Comparison of ENCODE assay signal across 22 cellular contexts in genomic region chr2:105751272-105751671, GRCh38. TPM values are rescaled to one million over a fixed set of nuclear protein-coding genes. Genes with fewer than 3 reads are reported as not detected.
DNase-seq lines count a peak whose midpoint lies in the region; ATAC-seq lines count a peak whose summit lies in the region.
"Had no signal": no experiment of that assay in that cellular context is flagged by ENCODE, and none has a peak within 500 bp of the region (broad histone marks: within the 10 kb centered on the region; RNA-seq: fewer than 3 reads in every experiment).

No MANE protein-coding gene starts in this region.

- H3K4me1 Mint-ChIP-seq in activated T-cell treated with anti-CD3 and anti-CD28 coated beads, Interleukin-2, amount 50 U/mL, for 24 hours (ENCODE audit: low read depth), result peaks cover 99% of the 10 kb centered on the region
- H3K4me1 Mint-ChIP-seq in T-cell, result peaks cover 98 to 99% (median 98%) of the 10 kb centered on the region in 3 donors
- H3K4me1 Mint-ChIP-seq in activated naive CD8-positive, alpha-beta T cell treated with anti-CD3 and anti-CD28 coated beads, Interleukin-2, amount 50 U/mL, for 24 hours, result peaks cover 97% of the 10 kb centered on the region
- peaks cover 94% of the 10 kb centered on the region for H3K4me1 Mint-ChIP-seq in stimulated activated effector memory CD8-positive, alpha-beta T cell treated with anti-CD3 and anti-CD28 coated beads, Interleukin-12 subunit alpha, Interleukin-12 subunit beta, amount 100 ng/mL, for 72 hours

- CTCF ChIA-PET in T-cell (lab: Charles Lee), result no interaction called here

- no peak for DNase-seq in activated T-cell treated with anti-CD3 and anti-CD28 coated beads, Interleukin-2, amount 50 U/mL, for 24 hours
- no peak for DNase-seq in activated T-cell treated with anti-CD3 and anti-CD28 coated beads, Interleukin-2, amount 50 U/mL, for 1 hour
- DNase-seq in T-cell (no peak), germinal center (ENCODE audit: low spot score) (no peak)
- no peak for DNase-seq in activated naive CD8-positive, alpha-beta T cell treated with anti-CD3 and anti-CD28 coated beads, Interleukin-2, amount 50 U/mL, for 24 hours
- no peak for DNase-seq in stimulated activated effector memory CD8-positive, alpha-beta T cell treated with anti-CD3 and anti-CD28 coated beads, Interleukin-12 subunit alpha, Interleukin-12 subunit beta, amount 100 ng/mL, for 72 hours (ENCODE audit: low spot score in 2 of 2)
- no peak for DNase-seq in activated CD4-positive, CD25-positive, alpha-beta regulatory T cell (lab: John Stamatoyannopoulos, UW)
- DNase-seq: ACHN; adrenal gland; DMS79 treated with DMSO at 0.1 percent for 48 hours; foreskin keratinocyte; IMR-90; NCI-H2171 treated with DMSO at 0.1 percent for 48 hours; NCI-H748 treated with DMSO at 0.1 percent for 48 hours; Right ventricle myocardium superior; stimulated activated CD4-positive, alpha-beta T cell treated with anti-CD3 and anti-CD28 coated beads, Interleukin-2, amount 100 ng/mL, for 24 hours; SW 1271 had no signal

- ATAC-seq in T-cell (replicated peaks in 1 of 4), result no peak
- ATAC-seq in activated naive CD8-positive, alpha-beta T cell treated with anti-CD3 and anti-CD28 coated beads, Interleukin-2, amount 50 U/mL, for 24 hours, result no peak
- no peak for ATAC-seq in stimulated activated effector memory CD8-positive, alpha-beta T cell treated with anti-CD3 and anti-CD28 coated beads, Interleukin-12 subunit alpha, Interleukin-12 subunit beta, amount 100 ng/mL, for 72 hours
- ATAC-seq in HG03354 (IDR thresholded peaks at IDR 0.05; ENCODE audit: poor library complexity, severe bottlenecking, unreplicated experiment), result no peak
- ATAC-seq: foreskin keratinocyte had no signal

- POLR2A ChIA-PET in T-cell (lab: Charles Lee), result no interaction called here

- peaks cover 98% of the 10 kb centered on the region for H3K36me3 Mint-ChIP-seq in activated T-cell treated with anti-CD3 and anti-CD28 coated beads, Interleukin-2, amount 50 U/mL, for 24 hours (ENCODE audit: low read depth)
- peaks cover 33% of the 10 kb centered on the region for H3K36me3 Mint-ChIP-seq in T-cell
- peaks cover 67% of the 10 kb centered on the region for H3K36me3 Mint-ChIP-seq in activated naive CD8-positive, alpha-beta T cell treated with anti-CD3 and anti-CD28 coated beads, Interleukin-2, amount 50 U/mL, for 24 hours (ENCODE audit: low read depth)
- H3K36me3 Mint-ChIP-seq in stimulated activated effector memory CD8-positive, alpha-beta T cell treated with anti-CD3 and anti-CD28 coated beads, Interleukin-12 subunit alpha, Interleukin-12 subunit beta, amount 100 ng/mL, for 72 hours, result peaks cover 70% of the 10 kb centered on the region

- H3K4me3 Mint-ChIP-seq in activated T-cell treated with anti-CD3 and anti-CD28 coated beads, Interleukin-2, amount 50 U/mL, for 24 hours, result peak overlapping the region; percentile 87
- peak overlapping the region; percentile 76 to 98 (median 77) for H3K4me3 Mint-ChIP-seq in T-cell
- H3K4me3 Mint-ChIP-seq in activated naive CD8-positive, alpha-beta T cell treated with anti-CD3 and anti-CD28 coated beads, Interleukin-2, amount 50 U/mL, for 24 hours, result peak overlapping the region; percentile 86
- H3K4me3 Mint-ChIP-seq in stimulated activated effector memory CD8-positive, alpha-beta T cell treated with anti-CD3 and anti-CD28 coated beads, Interleukin-12 subunit alpha, Interleukin-12 subunit beta, amount 100 ng/mL, for 72 hours, result peak overlapping the region; percentile 93
- H3K4me3 Mint-ChIP-seq: CD14-positive monocyte; dendritic cell treated with granulocyte-macrophage colony-stimulating factor and Interleukin-4, amounts not matched to agents 40 ng/mL and 50 ng/mL, for 4 days had no signal

- peak overlapping the region; percentile 98 for H3K27ac Mint-ChIP-seq in activated T-cell treated with anti-CD3 and anti-CD28 coated beads, Interleukin-2, amount 50 U/mL, for 24 hours
- H3K27ac Mint-ChIP-seq in T-cell, result peak overlapping the region; percentile 92 to 98
- H3K27ac Mint-ChIP-seq in activated naive CD8-positive, alpha-beta T cell treated with anti-CD3 and anti-CD28 coated beads, Interleukin-2, amount 50 U/mL, for 24 hours, result peak overlapping the region; percentile 95
- H3K27ac Mint-ChIP-seq in stimulated activated effector memory CD8-positive, alpha-beta T cell treated with anti-CD3 and anti-CD28 coated beads, Interleukin-12 subunit alpha, Interleukin-12 subunit beta, amount 100 ng/mL, for 72 hours, result peak overlapping the region; percentile 44
- H3K27ac Mint-ChIP-seq: nephron, progenitor cell of endocrine pancreas had no signal

- no peaks in the 10 kb centered on the region for H3K9me3 Mint-ChIP-seq in activated T-cell treated with anti-CD3 and anti-CD28 coated beads, Interleukin-2, amount 50 U/mL, for 24 hours
- H3K9me3 Mint-ChIP-seq in T-cell, result no peaks in the 10 kb centered on the region
- no peaks in the 10 kb centered on the region for H3K9me3 Mint-ChIP-seq in activated naive CD8-positive, alpha-beta T cell treated with anti-CD3 and anti-CD28 coated beads, Interleukin-2, amount 50 U/mL, for 24 hours
- no peaks in the 10 kb centered on the region for H3K9me3 Mint-ChIP-seq in stimulated activated effector memory CD8-positive, alpha-beta T cell treated with anti-CD3 and anti-CD28 coated beads, Interleukin-12 subunit alpha, Interleukin-12 subunit beta, amount 100 ng/mL, for 72 hours
- H3K9me3 Mint-ChIP-seq: nephron had no signal

- no peaks in the 10 kb centered on the region for H3K27me3 Mint-ChIP-seq in activated T-cell treated with anti-CD3 and anti-CD28 coated beads, Interleukin-2, amount 50 U/mL, for 24 hours
- H3K27me3 Mint-ChIP-seq in T-cell, result no peaks in the 10 kb centered on the region
- no peaks in the 10 kb centered on the region for H3K27me3 Mint-ChIP-seq in activated naive CD8-positive, alpha-beta T cell treated with anti-CD3 and anti-CD28 coated beads, Interleukin-2, amount 50 U/mL, for 24 hours
- H3K27me3 Mint-ChIP-seq: dendritic cell treated with granulocyte-macrophage colony-stimulating factor and Interleukin-4, amounts not matched to agents 40 ng/mL and 50 ng/mL, for 4 days; progenitor cell of endocrine pancreas had no signal

RNA-seq across cellular contexts. Expression of gene NCK2, which starts 6.6 kb away (rescaled TPM):
- total RNA-seq in T-cell, result 100 to 1,000 TPM in 4 of 5 donors, 10 to 100 TPM in 1; 97.7 to 154 (median 120) TPM

Comparison
In these comparisons a context has a peak if more than half of its experiments do, and no peak if none do; other contexts are left out.
1. H3K27ac Mint-ChIP-seq: peak in every context shown above with its lines; median percentile 98 in activated T-cell treated with anti-CD3 and anti-CD28 coated beads, Interleukin-2, amount 50 U/mL, for 24 hours; 95 in T-cell; 95 in activated naive CD8-positive, alpha-beta T cell treated with anti-CD3 and anti-CD28 coated beads, Interleukin-2, amount 50 U/mL, for 24 hours; 44 in stimulated activated effector memory CD8-positive, alpha-beta T cell treated with anti-CD3 and anti-CD28 coated beads, Interleukin-12 subunit alpha, Interleukin-12 subunit beta, amount 100 ng/mL, for 72 hours.